15 cellular contexts compared by ENCODE assay signal in the genomic region with DNA sequence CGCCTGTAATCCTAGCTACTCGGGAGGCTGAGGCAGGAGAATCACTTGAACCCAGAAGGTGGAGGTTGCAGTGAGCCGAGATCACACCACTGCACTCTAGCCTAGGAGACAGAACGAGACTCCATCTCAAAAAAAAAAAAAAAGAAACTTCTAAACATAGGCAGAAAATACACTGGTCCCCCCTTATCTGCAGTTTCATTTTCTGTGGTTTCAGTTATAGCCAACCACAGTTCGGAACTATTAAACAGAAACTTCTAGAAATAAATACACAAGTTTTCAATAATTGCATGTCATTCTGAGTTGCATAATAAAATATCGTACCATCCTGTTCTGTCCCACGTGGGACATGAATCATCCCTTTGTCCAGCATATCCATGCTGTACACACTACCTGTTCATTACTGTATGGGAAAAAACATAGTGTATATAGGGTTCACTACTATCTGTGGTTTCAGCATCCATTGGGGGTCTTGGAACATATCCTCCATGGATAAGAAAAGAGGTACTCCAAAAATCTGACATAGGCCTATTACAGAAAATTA. TPM values are rescaled to one million over a fixed set of nuclear protein-coding genes. Genes with fewer than 3 reads are reported as not detected.
DNase-seq lines count a peak whose midpoint lies in the region; ATAC-seq and TF ChIP-seq lines count a peak whose summit lies in the region.
"Had no signal": no experiment of that assay in that cellular context is flagged by ENCODE, and none has a peak within 500 bp of the region (broad histone marks: within the 10 kb centered on the region; RNA-seq: fewer than 3 reads in every experiment).

No MANE protein-coding gene starts in this region.

- ATAC-seq in GM18498 (IDR thresholded peaks at IDR 0.05; ENCODE audit: unreplicated experiment) = peak; percentile 73
- peak; percentile 43 for ATAC-seq in GM21381 (IDR thresholded peaks at IDR 0.05; ENCODE audit: unreplicated experiment)
- ATAC-seq in HG03064 (IDR thresholded peaks at IDR 0.05; ENCODE audit: low read depth, unreplicated experiment) = peak; percentile 51
- ATAC-seq in effector memory CD8-positive, alpha-beta T cell (replicated peaks) = no peak
- ATAC-seq in natural killer cell = no peak
- ATAC-seq in right cardiac atrium = no peak
- ATAC-seq: mucosa of descending colon, pancreas had no signal

- H3K36me3 ChIP-seq in mammary epithelial cell (ENCODE audit: insufficient read depth, low read length) = peaks cover 2% of the 10 kb centered on the region
- H3K36me3 ChIP-seq: pancreas had no signal

- H2AFZ ChIP-seq in mammary epithelial cell (ENCODE audit: low read depth, low read length) = no peak overlapping the region

- H3K4me1 ChIP-seq in mammary epithelial cell (ENCODE audit: insufficient read depth, low read length) (no peaks in the 10 kb centered on the region), right cardiac atrium (ENCODE audit: control insufficient read depth, insufficient read depth, low read length) (no peaks in the 10 kb centered on the region)
- H3K4me1 ChIP-seq: pancreas had no signal

- no peak overlapping the region for H3K27ac Mint-ChIP-seq in effector memory CD8-positive, alpha-beta T cell
- H3K27ac Mint-ChIP-seq in natural killer cell = no peak overlapping the region
- H3K27ac Mint-ChIP-seq: activated naive CD8-positive, alpha-beta T cell had no signal

- CTCF ChIA-PET in mammary epithelial cell (lab: Charles Lee; ENCODE audit: low non-redundant PET) = no interaction called here

- peaks cover 92% of the 10 kb centered on the region for H3K79me2 ChIP-seq in mammary epithelial cell (ENCODE audit: insufficient read depth, low read length)

- H3K27ac ChIP-seq in mammary epithelial cell (ENCODE audit: insufficient read depth, low read depth, low read length) (no peak overlapping the region), right cardiac atrium (ENCODE audit: low read length) (no peak overlapping the region)
- H3K27ac ChIP-seq: pancreas had no signal

- WGBS in mammary epithelial cell (ENCODE audit: low coverage, missing lambda C conversion rate) = 88% methylated on average over 5 of the region's 7 CpGs
- WGBS in right cardiac atrium = 88% methylated on average over 7 of the region's 7 CpGs

- peak; percentile 23 for DNase-seq in mammary epithelial cell
- no peak for DNase-seq in effector memory CD8-positive, alpha-beta T cell
- DNase-seq in natural killer cell = no peak
- DNase-seq in effector CD4-positive, alpha-beta T cell = no peak
- DNase-seq in right cardiac atrium = no peak
- DNase-seq: activated T-cell treated with anti-CD3 and anti-CD28 coated beads for 4 hours, mucosa of descending colon, NCI-H1092, NCI-H2171 treated with DMSO at 0.1 percent for 48 hours, pancreas, SHP77 had no signal

- H3K4me3 ChIP-seq in mammary epithelial cell (replicated peaks in 1 of 3; ENCODE audit: insufficient read depth in 1 of 3, low read depth in 2 of 3, low read length in 3 of 3) = no peak overlapping the region
- no peak overlapping the region for H3K4me3 ChIP-seq in right cardiac atrium (ENCODE audit: low read length)
- H3K4me3 ChIP-seq: mucosa of descending colon, pancreas had no signal

- no peaks in the 10 kb centered on the region for H3K36me3 Mint-ChIP-seq in effector memory CD8-positive, alpha-beta T cell (ENCODE audit: insufficient read depth)
- no peaks in the 10 kb centered on the region for H3K36me3 Mint-ChIP-seq in natural killer cell

- H4K20me1 ChIP-seq in mammary epithelial cell (ENCODE audit: insufficient read depth, low read length) = no peaks in the 10 kb centered on the region

- no peak overlapping the region for H3K9ac ChIP-seq in mammary epithelial cell (ENCODE audit: insufficient read depth, low read length)

- H3K4me1 Mint-ChIP-seq in effector memory CD8-positive, alpha-beta T cell (ENCODE audit: low read depth in 2 of 2) = no peaks in the 10 kb centered on the region
- H3K4me1 Mint-ChIP-seq in natural killer cell = no peaks in the 10 kb centered on the region

- in situ Hi-C loops in mammary epithelial cell (cut with MboI; ENCODE audit: low sequenced_read_pairs in 2 of 2) = no loop called here

- H3K27me3 ChIP-seq in mammary epithelial cell (ENCODE audit: insufficient read depth, low read length) (no peaks in the 10 kb centered on the region), right cardiac atrium (ENCODE audit: control insufficient read depth, insufficient read depth) (no peaks in the 10 kb centered on the region)
- H3K27me3 ChIP-seq: pancreas had no signal

- BruUV-seq in mammary epithelial cell (replicated peaks; lab: Mats Ljungman, UMichigan) = no TSS peak

- dilution Hi-C loops in mammary epithelial cell (cut with HindIII; ENCODE audit: low sequenced_read_pairs) = no loop called here

- no peak overlapping the region for H3K4me3 Mint-ChIP-seq in effector memory CD8-positive, alpha-beta T cell
- H3K4me3 Mint-ChIP-seq in natural killer cell = no peak overlapping the region
- H3K4me3 Mint-ChIP-seq: activated naive CD8-positive, alpha-beta T cell had no signal

- no peak for TF ChIP-seq CTCF in mammary epithelial cell (conservative IDR thresholded peaks at IDR 0.05 in 1 of 2, IDR thresholded peaks at IDR 0.05 in 1 of 2; ENCODE audit: extremely low read depth in 1 of 2, insufficient read depth in 1 of 2, low read depth in 1 of 2, low read length in 2 of 2)
- TF ChIP-seq CTCF in natural killer cell (IDR thresholded peaks at IDR 0.05) = no peak

- H3K4me2 ChIP-seq in mammary epithelial cell (ENCODE audit: insufficient read depth, low read depth, low read length) = no peak overlapping the region

- H3K27me3 Mint-ChIP-seq in effector memory CD8-positive, alpha-beta T cell = no peaks in the 10 kb centered on the region
- no peaks in the 10 kb centered on the region for H3K27me3 Mint-ChIP-seq in natural killer cell (ENCODE audit: low read depth in 2 of 2)
- H3K27me3 Mint-ChIP-seq: activated naive CD8-positive, alpha-beta T cell had no signal

- intact Hi-C loops in mammary epithelial cell (cut with micrococcal nuclease) (no loop called here), natural killer cell (cut with micrococcal nuclease) (no loop called here), right cardiac atrium (cut with DNase I) (no loop called here)

- H3K9me3 ChIP-seq in mammary epithelial cell (replicated peaks; ENCODE audit: insufficient read depth, low read length) = no peaks in the 10 kb centered on the region
- no peaks in the 10 kb centered on the region for H3K9me3 ChIP-seq in right cardiac atrium (ENCODE audit: control insufficient read depth, low read length)
- H3K9me3 ChIP-seq: mucosa of descending colon, pancreas had no signal

- H3K9me3 Mint-ChIP-seq in effector memory CD8-positive, alpha-beta T cell = no peaks in the 10 kb centered on the region
- no peaks in the 10 kb centered on the region for H3K9me3 Mint-ChIP-seq in natural killer cell

RNA-seq across cellular contexts. Expression of a gene that starts 8.0 kb away (rescaled TPM):
- total RNA-seq in mammary epithelial cell (1 to 10 TPM; 1.2 to 7.6 TPM), natural killer cell (1 to 10 TPM; 1.0 to 1.3 (median 1.2) TPM), right cardiac atrium (under 1 TPM; 0.22 to 0.82 (median 0.57) TPM)
- polyA plus RNA-seq in mammary epithelial cell (3.7 TPM), right cardiac atrium (0.48 TPM)
- 7.4 TPM for polyA minus RNA-seq in mammary epithelial cell

Comparison
In these comparisons a context has a peak if more than half of its experiments do, and no peak if none do; other contexts are left out.
1. ATAC-seq: peak in GM18498 (single experiment), GM21381 (single experiment) and HG03064 (single experiment); none in effector memory CD8-positive, alpha-beta T cell (single experiment), natural killer cell (0 of 3) and right cardiac atrium (0 of 2).